ENCODE assay signal across 17 cellular contexts in genomic region chr21:15352009-15352408, GRCh38.
DNase-seq lines count a peak whose midpoint lies in the region; ATAC-seq, FAIRE-seq and TF ChIP-seq lines count a peak whose summit lies in the region.
"Had no signal": no experiment of that assay in that cellular context is flagged by ENCODE, and none has a peak within 500 bp of the region (broad histone marks: within the 10 kb centered on the region; RNA-seq: fewer than 3 reads in every experiment).

No MANE protein-coding gene starts in this region.

- WGBS in HepG2 (ENCODE audit: low lambda C conversion rate) = 17% methylated on average over 7 of the region's 7 CpGs
- 85% methylated on average over 7 of the region's 7 CpGs for WGBS in right lobe of liver (ENCODE audit: insufficient coverage, low coverage, low lambda C conversion rate, missing lambda C conversion rate)
- whole genome bisulfite sequencing in hepatocyte (ENCODE audit: low lambda C conversion rate, missing lambda C conversion rate) = 96% methylated on average over 7 of the region's 7 CpGs

- no peak overlapping the region for H3K4me3 Mint-ChIP-seq in progenitor cell of endocrine pancreas (ENCODE audit: low read depth)
- H3K4me3 Mint-ChIP-seq: CD8-positive, alpha-beta T cell had no signal

- peaks cover 6% of the 10 kb centered on the region for H3K4me1 Mint-ChIP-seq in progenitor cell of endocrine pancreas (ENCODE audit: low read depth)

- H3K4me1 ChIP-seq in HepG2 (ENCODE audit: insufficient read depth, low read length) (peaks cover 20% of the 10 kb centered on the region), right lobe of liver (no peaks in the 10 kb centered on the region), hepatocyte (ENCODE audit: insufficient read depth) (no peaks in the 10 kb centered on the region)
- H3K4me1 ChIP-seq: A549, HAP-1 had no signal

- H3K4me3 ChIP-seq in HepG2 (replicated peaks in 1 of 3; ENCODE audit: insufficient read depth in 1 of 3, low read depth in 2 of 3, low read length in 3 of 3) (peak overlapping the region in 2 of 3 experiments; percentile 8 to 42; a peak in 4 of 6 replicates), right lobe of liver (no peak overlapping the region), hepatocyte (no peak overlapping the region)
- H3K4me3 ChIP-seq: A549, GM12878, HAP-1 had no signal

- peak overlapping the region; percentile 47 for H3K9ac ChIP-seq in HepG2 (ENCODE audit: insufficient read depth, low read depth, low read length)

- H3K4me2 ChIP-seq in HepG2 (ENCODE audit: low read depth, low read length) = peak overlapping the region; percentile 72
- no peak overlapping the region for H3K4me2 ChIP-seq in hepatocyte
- H3K4me2 ChIP-seq: A549 had no signal

- ATAC-seq in HepG2 = peak; percentile 95
- ATAC-seq in right lobe of liver = no peak
- ATAC-seq in HG03135 (IDR thresholded peaks at IDR 0.05; ENCODE audit: unreplicated experiment) = no peak
- ATAC-seq: A549; CD8-positive, alpha-beta T cell; GM12878 had no signal

- peak overlapping the region; percentile 63 for H3K27ac Mint-ChIP-seq in progenitor cell of endocrine pancreas
- H3K27ac Mint-ChIP-seq: CD8-positive, alpha-beta T cell had no signal

- peak overlapping the region; percentile 100 for H2AFZ ChIP-seq in HepG2 (ENCODE audit: low read length)
- no peak overlapping the region for H2AFZ ChIP-seq in hepatocyte

- no peaks in the 10 kb centered on the region for H3K27me3 Mint-ChIP-seq in progenitor cell of endocrine pancreas

- no peaks in the 10 kb centered on the region for H3K27me3 ChIP-seq in HepG2 (ENCODE audit: control insufficient read depth in 1 of 2, insufficient read depth in 2 of 2, low read length in 2 of 2)
- no peaks in the 10 kb centered on the region for H3K27me3 ChIP-seq in right lobe of liver
- no peaks in the 10 kb centered on the region for H3K27me3 ChIP-seq in hepatocyte

- intact Hi-C loops in HepG2 (cut with micrococcal nuclease; ENCODE audit: unreplicated experiment) (no loop called here), right lobe of liver (cut with DNase I) (no loop called here)

- TF ChIP-seq EP300 in HepG2 (IDR thresholded peaks at IDR 0.05; ENCODE audit: low read depth in 2 of 2, low read length in 2 of 2) (no peak), HepG2 (CRISPR knock-in tag; IDR thresholded peaks at IDR 0.05; ENCODE audit: borderline replicate concordance) (no peak)

- H3K79me2 ChIP-seq in HepG2 (ENCODE audit: insufficient read depth, low read length) = no peaks in the 10 kb centered on the region
- no peaks in the 10 kb centered on the region for H3K79me2 ChIP-seq in hepatocyte

- TF ChIP-seq POLR2A in HepG2 (IDR thresholded peaks at IDR 0.05; ENCODE audit: insufficient read depth in 1 of 2, low read depth in 2 of 2, low read length in 2 of 2) (peak in 1 of 2 experiments; percentile 53; a peak in 2 of 4 replicates), right lobe of liver (IDR thresholded peaks at IDR 0.05) (no peak)

- H3K36me3 ChIP-seq in HepG2 (replicated peaks in 1 of 2; ENCODE audit: control insufficient read depth in 1 of 2, insufficient read depth in 2 of 2, low read length in 2 of 2) (no peaks in the 10 kb centered on the region), right lobe of liver (no peaks in the 10 kb centered on the region), hepatocyte (replicated peaks; ENCODE audit: insufficient read depth, low read depth) (no peaks in the 10 kb centered on the region)
- H3K36me3 ChIP-seq: HAP-1 had no signal

- H3K36me3 Mint-ChIP-seq in progenitor cell of endocrine pancreas (ENCODE audit: insufficient read depth) = peaks cover 1% of the 10 kb centered on the region
- H3K36me3 Mint-ChIP-seq: CD8-positive, alpha-beta T cell had no signal

- peak; percentile 32 for FAIRE-seq in HepG2 (lab: Jason Lieb, UNC)
- FAIRE-seq: A549, GM12878 had no signal

- no peaks in the 10 kb centered on the region for H4K20me1 ChIP-seq in HepG2 (ENCODE audit: insufficient read depth, low read length)
- H4K20me1 ChIP-seq in hepatocyte (ENCODE audit: insufficient read depth, poor library complexity, severe bottlenecking) = no peaks in the 10 kb centered on the region

- DNase-seq in HepG2 (ENCODE audit: low spot score) (peak; percentile 38), right lobe of liver (no peak), hepatocyte (ENCODE audit: low spot score) (peak; percentile 11), progenitor cell of endocrine pancreas (ENCODE audit: low spot score, unreplicated experiment) (no peak), OCI-M2 (lab: John Stamatoyannopoulos, UW; ENCODE audit: unreplicated experiment) (no peak), activated T-cell treated with anti-CD3 and anti-CD28 coated beads for 4 hours (no peak)
- DNase-seq: AML-193; Calu3; CD8-positive, alpha-beta T cell; DMS79 treated with DMSO at 0.1 percent for 48 hours; EL; KG1 had no signal

- BruUV-seq in HepG2 (replicated peaks; lab: Mats Ljungman, UMichigan) = no TSS peak

- no peaks in the 10 kb centered on the region for H3K9me2 ChIP-seq in hepatocyte (replicated peaks; ENCODE audit: insufficient read depth)

- in situ Hi-C loops in HepG2 (cut with HindIII; ENCODE audit: extremely low pct_ligation_motif_present, low pct_unique_long_range_greater_than_20kb) = no loop called here

- H3K9me3 Mint-ChIP-seq in progenitor cell of endocrine pancreas (ENCODE audit: low read depth) = peaks cover 11% of the 10 kb centered on the region
- H3K9me3 Mint-ChIP-seq: CD8-positive, alpha-beta T cell had no signal

- POLR2A ChIA-PET in HepG2 (lab: Yijun Ruan, JAX) = no interaction called here

- peak overlapping the region; percentile 57 for H3K27ac ChIP-seq in HepG2 (ENCODE audit: extremely low read length, insufficient read depth, low read length)
- no peak overlapping the region for H3K27ac ChIP-seq in right lobe of liver
- H3K27ac ChIP-seq in hepatocyte = no peak overlapping the region
- H3K27ac ChIP-seq: 22Rv1, A549 had no signal

- no peak for TF ChIP-seq CTCF in HepG2 (CRISPR knock-in tag; IDR thresholded peaks at IDR 0.05)
- no peak for TF ChIP-seq CTCF in right lobe of liver (IDR thresholded peaks at IDR 0.05)
- no peak for TF ChIP-seq CTCF in hepatocyte (IDR thresholded peaks at IDR 0.05; ENCODE audit: poor library complexity)
- TF ChIP-seq CTCF in progenitor cell of endocrine pancreas (IDR thresholded peaks at IDR 0.05; ENCODE audit: unreplicated experiment) = no peak

- CTCF ChIA-PET in HepG2 (lab: Yijun Ruan, JAX; ENCODE audit: low intra/inter-chr PET ratio, low total read pairs) = no interaction called here

- TF ChIP-seq RAD21 in HepG2 (CRISPR knock-in tag; IDR thresholded peaks at IDR 0.05) = no peak

- no peaks in the 10 kb centered on the region for H3K9me3 ChIP-seq in HepG2 (ENCODE audit: low read length)
- H3K9me3 ChIP-seq in right lobe of liver = no peaks in the 10 kb centered on the region
- H3K9me3 ChIP-seq in hepatocyte (ENCODE audit: low read depth) = no peaks in the 10 kb centered on the region
- H3K9me3 ChIP-seq: A549, HAP-1 had no signal

TF ChIP-seq in HepG2, 621 proteins besides CTCF, POLR2A, EP300 and RAD21 (continues in another document):
- TF ChIP-seq, protein P1, sequence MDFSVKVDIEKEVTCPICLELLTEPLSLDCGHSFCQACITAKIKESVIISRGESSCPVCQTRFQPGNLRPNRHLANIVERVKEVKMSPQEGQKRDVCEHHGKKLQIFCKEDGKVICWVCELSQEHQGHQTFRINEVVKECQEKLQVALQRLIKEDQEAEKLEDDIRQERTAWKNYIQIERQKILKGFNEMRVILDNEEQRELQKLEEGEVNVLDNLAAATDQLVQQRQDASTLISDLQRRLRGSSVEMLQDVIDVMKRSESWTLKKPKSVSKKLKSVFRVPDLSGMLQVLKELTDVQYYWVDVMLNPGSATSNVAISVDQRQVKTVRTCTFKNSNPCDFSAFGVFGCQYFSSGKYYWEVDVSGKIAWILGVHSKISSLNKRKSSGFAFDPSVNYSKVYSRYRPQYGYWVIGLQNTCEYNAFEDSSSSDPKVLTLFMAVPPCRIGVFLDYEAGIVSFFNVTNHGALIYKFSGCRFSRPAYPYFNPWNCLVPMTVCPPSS (IDR thresholded peaks at IDR 0.05) = no peak
- peak; percentile 29; the same call in 1 of the 2 replicates for TF ChIP-seq MAX (IDR thresholded peaks at IDR 0.05)
- TF ChIP-seq SAP130 (CRISPR knock-in tag; IDR thresholded peaks at IDR 0.05; ENCODE audit: low read depth) = peak; percentile 10; the same call in 1 of the 2 replicates
- no peak for TF ChIP-seq ZNF850 (CRISPR knock-in tag; conservative IDR thresholded peaks at IDR 0.05)
- 0 out of 2 replicates have a peak, but pooled peaks have one; percentile 11 for TF ChIP-seq PAXIP1 (CRISPR knock-in tag; conservative IDR thresholded peaks at IDR 0.05)
- TF ChIP-seq HDAC1 (CRISPR knock-in tag; IDR thresholded peaks at IDR 0.05) = peak; percentile 31; the same call in 1 of the 2 replicates
- TF ChIP-seq ZNF644 (CRISPR knock-in tag; IDR thresholded peaks at IDR 0.05; ENCODE audit: low read depth) = 0 out of 2 replicates have a peak, but pooled peaks have one; percentile 11
- TF ChIP-seq MED1 (CRISPR knock-in tag; IDR thresholded peaks at IDR 0.05) = 0 out of 2 replicates have a peak, but pooled peaks have one; percentile 20

Comparison
In these comparisons a context has a peak if more than half of its experiments do, and no peak if none do; other contexts are left out.
1. DNase-seq: peak in HepG2 (single experiment) and hepatocyte (single experiment); none in right lobe of liver (0 of 3), progenitor cell of endocrine pancreas (single experiment), OCI-M2 (single experiment) and activated T-cell treated with anti-CD3 and anti-CD28 coated beads for 4 hours (single experiment).
2. H3K4me3 ChIP-seq: peak in HepG2 (2 of 3); none in right lobe of liver (0 of 3) and hepatocyte (single experiment).